Comparison of ENCODE assay signal across 8 cellular contexts in genomic region chr2:222859786-222860726, GRCh38. TPM values are rescaled to one million over a fixed set of nuclear protein-coding genes. Genes with fewer than 3 reads are reported as not detected.
DNase-seq lines count a peak whose midpoint lies in the region; ATAC-seq and TF ChIP-seq lines count a peak whose summit lies in the region.

No MANE protein-coding gene starts in this region.

- H4K20me1 ChIP-seq in KMS-11 (ENCODE audit: insufficient read depth): peaks cover 33% of the 10 kb centered on the region

- H3K27me3 ChIP-seq in KMS-11 (ENCODE audit: insufficient read depth, low read depth): no peaks in the 10 kb centered on the region
- no peaks in the 10 kb centered on the region for H3K27me3 ChIP-seq in cardiac muscle cell
- no peaks in the 10 kb centered on the region for H3K27me3 ChIP-seq in parathyroid adenoma (ENCODE audit: control insufficient read depth, insufficient read depth, low read length)

- peak overlapping the region; percentile 9 for H3K27ac Mint-ChIP-seq in activated T-helper 1 cell treated with anti-CD3 and anti-CD28 coated beads, Interleukin-12 subunit alpha, Interleukin-12 subunit beta, Interleukin-2, Interleukin-4 antibody, amounts not matched to agents 30 ng/mL and 10 ng/mL and 1 ng/mL, durations not matched to agents 14 hours and 24 hours and 36 hours

- peak overlapping the region; percentile 80 for H3K4me3 Mint-ChIP-seq in activated T-helper 1 cell treated with anti-CD3 and anti-CD28 coated beads, Interleukin-12 subunit alpha, Interleukin-12 subunit beta, Interleukin-2, Interleukin-4 antibody, amounts not matched to agents 30 ng/mL and 10 ng/mL and 1 ng/mL, durations not matched to agents 14 hours and 24 hours and 36 hours

- H3K36me3 ChIP-seq in KMS-11 (ENCODE audit: insufficient read depth) (no peaks in the 10 kb centered on the region), cardiac muscle cell (no peaks in the 10 kb centered on the region), parathyroid adenoma (ENCODE audit: control insufficient read depth, insufficient read depth, low read length) (no peaks in the 10 kb centered on the region)

- H3K79me2 ChIP-seq in KMS-11 (ENCODE audit: insufficient read depth, low read depth) (peaks cover 38% of the 10 kb centered on the region), parathyroid adenoma (peaks cover 35% of the 10 kb centered on the region)

- H3K9ac ChIP-seq in KMS-11 (peak overlapping the region; percentile 20; the same call in 1 of the 2 replicates), parathyroid adenoma (no peak overlapping the region)

- no peak for TF ChIP-seq CTCF in KMS-11 (conservative IDR thresholded peaks at IDR 0.05; ENCODE audit: low read depth, low read length)
- no peak for TF ChIP-seq CTCF in cardiac muscle cell (IDR thresholded peaks at IDR 0.05; ENCODE audit: low read depth, low read length)
- TF ChIP-seq CTCF in parathyroid adenoma (IDR thresholded peaks at IDR 0.05): no peak

- 0 out of 2 replicates have a peak overlapping the region, but pooled peaks have one; percentile 12 for H3K27ac ChIP-seq in KMS-11
- H3K27ac ChIP-seq in cardiac muscle cell: peak overlapping the region; percentile 49
- peak overlapping the region; percentile 95 for H3K27ac ChIP-seq in parathyroid adenoma

- H3K36me3 Mint-ChIP-seq in activated T-helper 1 cell treated with anti-CD3 and anti-CD28 coated beads, Interleukin-12 subunit alpha, Interleukin-12 subunit beta, Interleukin-2, Interleukin-4 antibody, amounts not matched to agents 30 ng/mL and 10 ng/mL and 1 ng/mL, durations not matched to agents 14 hours and 24 hours and 36 hours (ENCODE audit: low read depth): peaks cover 2% of the 10 kb centered on the region

- H3K9me3 ChIP-seq in cardiac muscle cell (ENCODE audit: low read depth): no peaks in the 10 kb centered on the region
- no peaks in the 10 kb centered on the region for H3K9me3 ChIP-seq in parathyroid adenoma (ENCODE audit: control insufficient read depth, low read length)

- no peak for ATAC-seq in HG03565 (IDR thresholded peaks at IDR 0.05; ENCODE audit: unreplicated experiment)
- no peak for ATAC-seq in HG03139 (IDR thresholded peaks at IDR 0.05; ENCODE audit: unreplicated experiment)

- intact Hi-C loops in activated T-helper 1 cell treated with anti-CD3 and anti-CD28 coated beads, Interleukin-12 subunit alpha, Interleukin-12 subunit beta, Interleukin-2, Interleukin-4 antibody, amounts not matched to agents 30 ng/mL and 10 ng/mL and 1 ng/mL, durations not matched to agents 14 hours and 24 hours and 36 hours (cut with micrococcal nuclease): loop anchor here (1.0 to 5.0 kb wide), 6 partner anchors 43 to 1727 kb away; partner anchors contain the start of genes CUL3 and FARSB

- H2AFZ ChIP-seq in KMS-11 (ENCODE audit: low read depth) (peak overlapping the region; percentile 64), parathyroid adenoma (peak overlapping the region; percentile 73)

- peak overlapping the region; percentile 75 for H3K4me2 ChIP-seq in KMS-11
- peak overlapping the region; percentile 79 for H3K4me2 ChIP-seq in parathyroid adenoma (ENCODE audit: low read length)

- H3K9me3 Mint-ChIP-seq in activated T-helper 1 cell treated with anti-CD3 and anti-CD28 coated beads, Interleukin-12 subunit alpha, Interleukin-12 subunit beta, Interleukin-2, Interleukin-4 antibody, amounts not matched to agents 30 ng/mL and 10 ng/mL and 1 ng/mL, durations not matched to agents 14 hours and 24 hours and 36 hours: no peaks in the 10 kb centered on the region

- peaks cover 1% of the 10 kb centered on the region for H3K4me1 Mint-ChIP-seq in activated T-helper 1 cell treated with anti-CD3 and anti-CD28 coated beads, Interleukin-12 subunit alpha, Interleukin-12 subunit beta, Interleukin-2, Interleukin-4 antibody, amounts not matched to agents 30 ng/mL and 10 ng/mL and 1 ng/mL, durations not matched to agents 14 hours and 24 hours and 36 hours (ENCODE audit: low read depth)

- DNase-seq in DMS79 (lab: John Stamatoyannopoulos, UW) (peak; percentile 58), cardiac muscle cell (ENCODE audit: low read depth in 1 of 2, low spot score in 1 of 2) (peak; percentile 41 to 84)
- no peak for DNase-seq in activated T-helper 1 cell treated with anti-CD3 and anti-CD28 coated beads, Interleukin-12 subunit alpha, Interleukin-12 subunit beta, Interleukin-2, Interleukin-4 antibody, amounts not matched to agents 30 ng/mL and 10 ng/mL and 1 ng/mL, durations not matched to agents 14 hours and 24 hours and 36 hours (ENCODE audit: low spot score)
- no peak for DNase-seq in stimulated activated CD4-positive, alpha-beta T cell treated with anti-CD3 and anti-CD28 coated beads, Interleukin-12 subunit alpha, Interleukin-12 subunit beta, amount 100 ng/mL, for 4 hours

- H3K4me1 ChIP-seq in KMS-11 (ENCODE audit: low read depth, poor library complexity, severe bottlenecking) (peaks cover 41% of the 10 kb centered on the region), cardiac muscle cell (ENCODE audit: low read depth) (peaks cover 33% of the 10 kb centered on the region), parathyroid adenoma (peaks cover 16% of the 10 kb centered on the region)

- H3K4me3 ChIP-seq in KMS-11 (IDR thresholded peaks at IDR 0.05; ENCODE audit: insufficient read depth, low read depth, low read length): no peak overlapping the region
- H3K4me3 ChIP-seq in cardiac muscle cell: peak overlapping the region; percentile 25
- peak overlapping the region; percentile 82 for H3K4me3 ChIP-seq in parathyroid adenoma (ENCODE audit: low read depth, low read length)

- H3K27me3 Mint-ChIP-seq in activated T-helper 1 cell treated with anti-CD3 and anti-CD28 coated beads, Interleukin-12 subunit alpha, Interleukin-12 subunit beta, Interleukin-2, Interleukin-4 antibody, amounts not matched to agents 30 ng/mL and 10 ng/mL and 1 ng/mL, durations not matched to agents 14 hours and 24 hours and 36 hours (ENCODE audit: insufficient read depth): peaks cover 15% of the 10 kb centered on the region

RNA-seq across cellular contexts. Expression of gene ACSL3, which starts 0.8 kb away (rescaled TPM):
- 75.4 and 79.4 TPM in 2 replicates for total RNA-seq in activated T-helper 1 cell treated with anti-CD3 and anti-CD28 coated beads, Interleukin-12 subunit alpha, Interleukin-12 subunit beta, Interleukin-2, Interleukin-4 antibody, amounts not matched to agents 30 ng/mL and 10 ng/mL and 1 ng/mL, durations not matched to agents 14 hours and 24 hours and 36 hours
- total RNA-seq in cardiac muscle cell: 148 and 177 TPM in 2 replicates
- polyA plus RNA-seq in cardiac muscle cell: 108 and 119 TPM in 2 replicates

Comparison
In these comparisons a context has a peak if more than half of its experiments do, and no peak if none do; other contexts are left out.
1. DNase-seq: peak in DMS79 (single experiment) and cardiac muscle cell (2 of 2); none in activated T-helper 1 cell treated with anti-CD3 and anti-CD28 coated beads, Interleukin-12 subunit alpha, Interleukin-12 subunit beta, Interleukin-2, Interleukin-4 antibody, amounts not matched to agents 30 ng/mL and 10 ng/mL and 1 ng/mL, durations not matched to agents 14 hours and 24 hours and 36 hours (single experiment) and stimulated activated CD4-positive, alpha-beta T cell treated with anti-CD3 and anti-CD28 coated beads, Interleukin-12 subunit alpha, Interleukin-12 subunit beta, amount 100 ng/mL, for 4 hours (single experiment).
2. H3K27ac ChIP-seq: peak in every context shown above with its lines; median percentile 95 in parathyroid adenoma; 49 in cardiac muscle cell; 12 in KMS-11.